In genomic region chr4:185779520-185779919, GRCh38 we compare ENCODE assay signal across 24 cellular contexts. TPM values are rescaled to one million over a fixed set of nuclear protein-coding genes. Genes with fewer than 3 reads are reported as not detected.
A peak's percentile ranks its signal among the peaks of the same experiment; 100 is the strongest.
DNase-seq lines count a peak whose midpoint lies in the region; ATAC-seq, FAIRE-seq and TF ChIP-seq lines count a peak whose summit lies in the region.
"Had no signal": no experiment of that assay in that cellular context is flagged by ENCODE, and none has a peak within 500 bp of the region (broad histone marks: within the 10 kb centered on the region; RNA-seq: fewer than 3 reads in every experiment).

No MANE protein-coding gene starts in this region.

- H3K36me3 Mint-ChIP-seq in GM23338 (ENCODE audit: low read depth) (no peaks in the 10 kb centered on the region), osteocyte (ENCODE audit: unreplicated experiment) (no peaks in the 10 kb centered on the region)

- no peak for DNase-seq in GM23338 (ENCODE audit: low spot score)
- peak; percentile 63 to 85 for DNase-seq in SJSA1 (ENCODE audit: low read depth in 1 of 2, low spot score in 2 of 2)
- DNase-seq in endothelial cell of umbilical vein (ENCODE audit: low read depth, low spot score) = peak; percentile 82
- no peak for DNase-seq in osteocyte (ENCODE audit: extremely low spot score, unreplicated experiment)
- DNase-seq in OCI-LY7 (ENCODE audit: low spot score) = no peak
- DNase-seq: activated CD4-positive, CD25-positive, alpha-beta regulatory T cell; activated CD8-positive, alpha-beta T cell treated with anti-CD3 and anti-CD28 coated beads, Interleukin-2, amount 10 ng/mL, durations not matched to agents 7 days and 5 days; activated naive CD4-positive, alpha-beta T cell treated with anti-CD3 and anti-CD28 coated beads, Interleukin-2, amount 50 U/mL, for 16 hours; activated T-cell treated with anti-CD3 and anti-CD28 coated beads, Interleukin-2, amount 50 U/mL, for 48 hours; erythroblast; NCI-H2107; NCI-H524; occipital lobe; OCI-M1; stimulated activated CD4-positive, alpha-beta T cell treated with anti-CD3 and anti-CD28 coated beads, Interleukin-1b, Interleukin-23, amount 100 ng/mL, for 48 hours; stimulated activated naive CD8-positive, alpha-beta T cell treated with anti-CD3 and anti-CD28 coated beads, Interleukin-15, Interleukin-2, amounts not matched to agents 100 U/mL and 50 U/mL, for 24 hours had no signal

- no peaks in the 10 kb centered on the region; the same call in 1 of the 2 replicates for H3F3A ChIP-seq in GM23338 (replicated peaks; ENCODE audit: low read depth)

- ATAC-seq in GM23338 = peak; percentile 14; the same call in 2 of the 3 replicates
- no peak for ATAC-seq in HG02973 (IDR thresholded peaks at IDR 0.05; ENCODE audit: unreplicated experiment)
- no peak for ATAC-seq in HG02763 (IDR thresholded peaks at IDR 0.05; ENCODE audit: unreplicated experiment)
- ATAC-seq: activated CD8-positive, alpha-beta T cell treated with anti-CD3 and anti-CD28 coated beads, Interleukin-2, amount 10 ng/mL, durations not matched to agents 7 days and 5 days; left lobe of liver; sciatic nerve; stimulated activated naive CD8-positive, alpha-beta T cell treated with anti-CD3 and anti-CD28 coated beads, Interleukin-15, Interleukin-2, amounts not matched to agents 100 U/mL and 50 U/mL, for 24 hours had no signal

- dilution Hi-C loops in endothelial cell of umbilical vein (cut with MboI; ENCODE audit: extremely low pct_ligation_motif_present, low sequenced_read_pairs) = no loop called here

- TF ChIP-seq CTCF in GM23338 (conservative IDR thresholded peaks at IDR 0.05; ENCODE audit: low read depth in 2 of 2) = no peak
- TF ChIP-seq CTCF in endothelial cell of umbilical vein (IDR thresholded peaks at IDR 0.05; ENCODE audit: extremely low read depth in 1 of 2, insufficient read depth in 1 of 2, low read depth in 1 of 2, low read length in 2 of 2) = no peak
- TF ChIP-seq CTCF in osteocyte (IDR thresholded peaks at IDR 0.05) = no peak
- TF ChIP-seq CTCF in OCI-LY7 (conservative IDR thresholded peaks at IDR 0.05; ENCODE audit: low read length) = no peak

- no peak overlapping the region for H3K27ac ChIP-seq in GM23338 (ENCODE audit: low read depth)
- peak overlapping the region; percentile 87 for H3K27ac ChIP-seq in SJSA1
- H3K27ac ChIP-seq in endothelial cell of umbilical vein (ENCODE audit: insufficient read depth, low read depth, low read length) = peak overlapping the region; percentile 76
- H3K27ac ChIP-seq in OCI-LY7 (ENCODE audit: low read depth, low read length, poor library complexity, severe bottlenecking) = no peak overlapping the region
- H3K27ac ChIP-seq: tibial nerve had no signal

- POLR2A ChIA-PET in endothelial cell of umbilical vein (lab: Charles Lee) (no interaction called here), OCI-LY7 (lab: Charles Lee) (interaction anchor here (0.6 kb wide), 1 partner anchor 9 kb away, joined by 6 read pairs; no protein-coding TSS in a partner anchor)

- CTCF ChIA-PET in endothelial cell of umbilical vein (lab: Charles Lee) (no interaction called here), OCI-LY7 (lab: Charles Lee; ENCODE audit: unreplicated experiment) (no interaction called here)

- H3K4me3 Mint-ChIP-seq in GM23338 (no peak overlapping the region), osteocyte (ENCODE audit: unreplicated experiment) (no peak overlapping the region)
- H3K4me3 Mint-ChIP-seq: activated CD8-positive, alpha-beta T cell treated with anti-CD3 and anti-CD28 coated beads, Interleukin-2, amount 10 ng/mL, durations not matched to agents 7 days and 5 days; B cell; T-helper 2 cell treated with Interferon-gamma antibody and Interleukin-4, amounts not matched to agents 5 μg/mL and 100 μg/mL, for 36 hours had no signal

- H3K4me1 Mint-ChIP-seq in GM23338 = peaks cover 38% of the 10 kb centered on the region
- peaks cover 65% of the 10 kb centered on the region for H3K4me1 Mint-ChIP-seq in osteocyte (ENCODE audit: unreplicated experiment)
- H3K4me1 Mint-ChIP-seq: B cell had no signal

- H3K36me3 ChIP-seq in GM23338 (ENCODE audit: insufficient read depth) (no peaks in the 10 kb centered on the region), SJSA1 (no peaks in the 10 kb centered on the region), endothelial cell of umbilical vein (ENCODE audit: control insufficient read depth in 2 of 2, extremely low read depth in 1 of 2, insufficient read depth in 2 of 2, low read length in 2 of 2) (no peaks in the 10 kb centered on the region), OCI-LY7 (ENCODE audit: insufficient read depth, low read length) (no peaks in the 10 kb centered on the region)
- H3K36me3 ChIP-seq: tibial nerve had no signal

- H3K4me2 ChIP-seq in GM23338 (no peak overlapping the region), endothelial cell of umbilical vein (ENCODE audit: insufficient read depth, low read length) (peak overlapping the region; percentile 4), OCI-LY7 (ENCODE audit: low read length) (no peak overlapping the region)

- intact Hi-C loops in endothelial cell of umbilical vein (cut with micrococcal nuclease) = loop anchor here (1.0 to 5.0 kb wide), 6 partner anchors 13 to 267 kb away; no protein-coding TSS in a partner anchor
- intact Hi-C loops in OCI-LY7 (cut with micrococcal nuclease; ENCODE audit: unreplicated experiment) = no loop called here

- H3K9me2 ChIP-seq in GM23338 (ENCODE audit: insufficient read depth) (0 out of 2 replicates have a peak, but pooled peaks cover 3% of the 10 kb centered on the region), OCI-LY7 (ENCODE audit: insufficient read depth, low read length) (no peaks in the 10 kb centered on the region)

- H3K79me2 ChIP-seq in GM23338 (replicated peaks; ENCODE audit: insufficient read depth) = no peaks in the 10 kb centered on the region
- peaks cover under 1% of the 10 kb centered on the region for H3K79me2 ChIP-seq in endothelial cell of umbilical vein (ENCODE audit: control insufficient read depth, insufficient read depth, low read length)
- H3K79me2 ChIP-seq in OCI-LY7 (ENCODE audit: insufficient read depth, low read depth, low read length) = no peaks in the 10 kb centered on the region

- H2AFZ ChIP-seq in GM23338 (no peak overlapping the region), endothelial cell of umbilical vein (ENCODE audit: low read depth, low read length) (no peak overlapping the region), OCI-LY7 (ENCODE audit: low read length) (no peak overlapping the region)

- H3K27me3 Mint-ChIP-seq in GM23338 (ENCODE audit: insufficient read depth, low read depth, poor library complexity) (peaks cover 1% of the 10 kb centered on the region), osteocyte (ENCODE audit: unreplicated experiment) (no peaks in the 10 kb centered on the region)

- peak; percentile 38 for FAIRE-seq in endothelial cell of umbilical vein (lab: Jason Lieb, UNC)
- FAIRE-seq: H1 had no signal

- H3K27me3 ChIP-seq in GM23338 (ENCODE audit: insufficient read depth) (no peaks in the 10 kb centered on the region), SJSA1 (replicated peaks) (no peaks in the 10 kb centered on the region), endothelial cell of umbilical vein (ENCODE audit: control insufficient read depth in 2 of 2, insufficient read depth in 2 of 2, low read length in 2 of 2) (no peaks in the 10 kb centered on the region)
- H3K27me3 ChIP-seq: tibial nerve had no signal

- no peaks in the 10 kb centered on the region for H3K9me3 Mint-ChIP-seq in GM23338
- no peaks in the 10 kb centered on the region for H3K9me3 Mint-ChIP-seq in osteocyte (ENCODE audit: unreplicated experiment)
- H3K9me3 Mint-ChIP-seq: T-helper 2 cell treated with Interferon-gamma antibody and Interleukin-4, amounts not matched to agents 5 μg/mL and 100 μg/mL, for 36 hours had no signal

- H3K4me1 ChIP-seq in GM23338 (ENCODE audit: insufficient read depth) = peaks cover 25% of the 10 kb centered on the region
- H3K4me1 ChIP-seq in SJSA1 (replicated peaks) = peaks cover 52% of the 10 kb centered on the region
- peaks cover 51% of the 10 kb centered on the region for H3K4me1 ChIP-seq in endothelial cell of umbilical vein (ENCODE audit: control insufficient read depth, extremely low read depth, insufficient read depth, low read length)
- no peaks in the 10 kb centered on the region for H3K4me1 ChIP-seq in OCI-LY7 (ENCODE audit: insufficient read depth, low read length, poor library complexity, severe bottlenecking)

- BruUV-seq in endothelial cell of umbilical vein (replicated peaks; lab: Mats Ljungman, UMichigan) = no TSS peak
- BruUV-seq in OCI-LY7 (replicated peaks; lab: Mats Ljungman, UMichigan) = no TSS peak

- H3K9me3 ChIP-seq in SJSA1 (replicated peaks) (no peaks in the 10 kb centered on the region), endothelial cell of umbilical vein (replicated peaks; ENCODE audit: control insufficient read depth, insufficient read depth, low read length) (no peaks in the 10 kb centered on the region), OCI-LY7 (ENCODE audit: low read length) (no peaks in the 10 kb centered on the region)
- H3K9me3 ChIP-seq: tibial nerve had no signal

- H3K4me3 ChIP-seq in GM23338 (no peak overlapping the region), SJSA1 (no peak overlapping the region), endothelial cell of umbilical vein (replicated peaks in 1 of 3; ENCODE audit: insufficient read depth in 1 of 3, low read depth in 1 of 3, low read length in 3 of 3) (no peak overlapping the region), OCI-LY7 (ENCODE audit: low read depth, low read length, poor library complexity, severe bottlenecking) (no peak overlapping the region)
- H3K4me3 ChIP-seq: tibial nerve had no signal

- no peaks in the 10 kb centered on the region for H3K9me1 ChIP-seq in endothelial cell of umbilical vein (replicated peaks; ENCODE audit: control insufficient read depth, extremely low read depth, insufficient read depth, low read length)

- peak overlapping the region; percentile 6 for H3K9ac ChIP-seq in endothelial cell of umbilical vein (replicated peaks; ENCODE audit: extremely low read depth, insufficient read depth, low read length)

- H3K27ac Mint-ChIP-seq in GM23338 (no peak overlapping the region), osteocyte (ENCODE audit: unreplicated experiment) (peak overlapping the region; percentile 59)
- H3K27ac Mint-ChIP-seq: activated CD8-positive, alpha-beta T cell treated with anti-CD3 and anti-CD28 coated beads, Interleukin-2, amount 10 ng/mL, durations not matched to agents 7 days and 5 days; B cell; T-helper 2 cell treated with Interferon-gamma antibody and Interleukin-4, amounts not matched to agents 5 μg/mL and 100 μg/mL, for 36 hours had no signal

- H4K20me1 ChIP-seq in GM23338 (replicated peaks; ENCODE audit: insufficient read depth) (no peaks in the 10 kb centered on the region), endothelial cell of umbilical vein (replicated peaks; ENCODE audit: control insufficient read depth, extremely low read depth, insufficient read depth, low read length) (no peaks in the 10 kb centered on the region), OCI-LY7 (ENCODE audit: insufficient read depth, low read length) (no peaks in the 10 kb centered on the region)

- no peak for TF ChIP-seq POLR2A in endothelial cell of umbilical vein (IDR thresholded peaks at IDR 0.05; ENCODE audit: low read depth, low read length)

RNA-seq across cellular contexts. Expression of gene SORBS2, which starts 32.5 kb away (rescaled TPM):
- 17.8 and 24.6 TPM in 2 replicates for total RNA-seq in GM23338 (2014; rRNA removed; shearing (Covaris generic))
- 23.2 and 27.6 TPM in 2 replicates for polyA plus RNA-seq in GM23338 (2016; fragmentation: Nextera tagmentation; extraction: Ambion mirVana)
- 9.0 and 17.4 TPM in 2 replicates for total RNA-seq in SJSA1 (2014; rRNA removed; shearing (Covaris generic))
- 75.5 and 82.5 TPM in 2 replicates for total RNA-seq in endothelial cell of umbilical vein
- 69.8 and 105 TPM in 2 replicates for polyA plus RNA-seq in endothelial cell of umbilical vein
- 65.4 and 67.5 TPM in 2 replicates for polyA plus RNA-seq in endothelial cell of umbilical vein (2011; cell fraction: cytosol; rRNA removed)
- 108 and 127 TPM in 2 replicates for polyA plus RNA-seq in endothelial cell of umbilical vein (2011; cell fraction: nucleus; rRNA removed)
- polyA plus RNA-seq in endothelial cell of umbilical vein (2012) = 19.4 and 34.9 TPM in 2 replicates
- polyA minus RNA-seq in endothelial cell of umbilical vein = 191 and 202 TPM in 2 replicates
- 6.6 TPM for polyA minus RNA-seq in endothelial cell of umbilical vein (2011; cell fraction: cytosol; rRNA and poly(A)+ RNA removed)
- polyA minus RNA-seq in endothelial cell of umbilical vein (2011; cell fraction: nucleus; rRNA and poly(A)+ RNA removed) = 313 and 457 TPM in 2 replicates
- total RNA-seq in osteocyte = 33.2 and 33.6 TPM in 2 replicates
- total RNA-seq in OCI-LY7 (2014; rRNA removed; shearing (Covaris generic)) = 33.2 and 34.7 TPM in 2 replicates
- 43.5 and 46.7 TPM in 2 replicates for total RNA-seq in OCI-LY7 (2022)
- total RNA-seq: activated CD8-positive, alpha-beta T cell treated with anti-CD3 and anti-CD28 coated beads, Interleukin-2, amount 10 ng/mL, durations not matched to agents 7 days and 5 days had no signal

Comparison
In these comparisons a context has a peak if more than half of its experiments do, and no peak if none do; other contexts are left out.
1. DNase-seq: peak in SJSA1 (2 of 2) and endothelial cell of umbilical vein (single experiment); none in GM23338 (single experiment), osteocyte (single experiment) and OCI-LY7 (single experiment).
2. H3K27ac ChIP-seq: peak in SJSA1 (single experiment) and endothelial cell of umbilical vein (single experiment); none in GM23338 (single experiment) and OCI-LY7 (single experiment).